8 cellular contexts compared by ENCODE assay signal in genomic region chr6:91868539-91869202, GRCh38.
"Had no signal": no experiment of that assay in that cellular context is flagged by ENCODE, and none has a peak within 500 bp of the region (broad histone marks: within the 10 kb centered on the region; RNA-seq: fewer than 3 reads in every experiment).

No MANE protein-coding gene starts in this region.

- H3K36me3 Mint-ChIP-seq: IgD-negative memory B cell had no signal

- H3K4me3 ChIP-seq: K562 had no signal

- H3K27ac Mint-ChIP-seq: IgD-negative memory B cell had no signal

- ATAC-seq: K562 had no signal

- FAIRE-seq: HTR-8/SVneo, K562 had no signal

- H3K27me3 Mint-ChIP-seq: IgD-negative memory B cell had no signal

- H3K4me2 ChIP-seq: KMS-11 had no signal

- H3K27ac ChIP-seq: HL-60, KMS-11 had no signal

- H3K4me1 Mint-ChIP-seq: IgD-negative memory B cell had no signal

- DNase-seq: IMR-90, KBM-7, KG1 had no signal

- H3K9ac ChIP-seq: KMS-11 had no signal

- H3K4me3 Mint-ChIP-seq: IgD-negative memory B cell had no signal
